20 cellular contexts compared by ENCODE assay signal in genomic region chr16:84326545-84326944, GRCh38. TPM values are rescaled to one million over a fixed set of nuclear protein-coding genes. Genes with fewer than 3 reads are reported as not detected.
A peak's percentile ranks its signal among the peaks of the same experiment; 100 is the strongest.
DNase-seq lines count a peak whose midpoint lies in the region; ATAC-seq and TF ChIP-seq lines count a peak whose summit lies in the region.
"Had no signal": no experiment of that assay in that cellular context is flagged by ENCODE, and none has a peak within 500 bp of the region (broad histone marks: within the 10 kb centered on the region; RNA-seq: fewer than 3 reads in every experiment).

No MANE protein-coding gene starts in this region.

- no peak overlapping the region for H3K27ac Mint-ChIP-seq in chondrocyte (ENCODE audit: unreplicated experiment)
- H3K27ac Mint-ChIP-seq: B cell; CD4-positive, alpha-beta T cell; CD8-positive, alpha-beta T cell had no signal

- intact Hi-C loops in posterior vena cava (cut with DNase I) (no loop called here), upper lobe of right lung (cut with DNase I) (no loop called here)

- H3K4me3 Mint-ChIP-seq in chondrocyte (ENCODE audit: unreplicated experiment): no peak overlapping the region
- H3K4me3 Mint-ChIP-seq: B cell; CD4-positive, alpha-beta T cell; CD8-positive, alpha-beta T cell had no signal

- no peak overlapping the region for H3K27ac ChIP-seq in upper lobe of right lung
- H3K27ac ChIP-seq: 22Rv1; A549; BLaER1 treated with 17β-estradiol and CSF1 and Interleukin-3, amounts not matched to agents 10 nM and 100 nM; C4-2B had no signal

- no peaks in the 10 kb centered on the region for H3K4me1 Mint-ChIP-seq in chondrocyte (ENCODE audit: low read depth)
- H3K4me1 Mint-ChIP-seq: B cell had no signal

- H3K27me3 Mint-ChIP-seq in chondrocyte (ENCODE audit: low read depth): peaks cover 8% of the 10 kb centered on the region

- no peaks in the 10 kb centered on the region for H3K9me3 Mint-ChIP-seq in chondrocyte (ENCODE audit: low read depth)
- H3K9me3 Mint-ChIP-seq: CD4-positive, alpha-beta T cell; CD8-positive, alpha-beta T cell had no signal

- no peaks in the 10 kb centered on the region for H3K4me1 ChIP-seq in upper lobe of right lung
- H3K4me1 ChIP-seq: A549, Caco-2 had no signal

- no peaks in the 10 kb centered on the region for H3K9me3 ChIP-seq in upper lobe of right lung
- H3K9me3 ChIP-seq: Caco-2 had no signal

- H3K27me3 ChIP-seq in H7 (ENCODE audit: control insufficient read depth, insufficient read depth, low read length): no peaks in the 10 kb centered on the region
- H3K27me3 ChIP-seq in upper lobe of right lung: no peaks in the 10 kb centered on the region
- H3K27me3 ChIP-seq: BLaER1 treated with 17β-estradiol and CSF1 and Interleukin-3, amounts not matched to agents 10 nM and 100 nM had no signal

- H3K36me3 Mint-ChIP-seq in chondrocyte (ENCODE audit: low read depth): no peaks in the 10 kb centered on the region
- H3K36me3 Mint-ChIP-seq: CD8-positive, alpha-beta T cell had no signal

- DNase-seq in H7 (peak; percentile 39), chondrocyte (ENCODE audit: low spot score) (peak; percentile 58), posterior vena cava (ENCODE audit: low spot score) (peak; percentile 44), upper lobe of right lung (peak; percentile 22), NCI-H2227 treated with DMSO at 0.1 percent for 48 hours (lab: John Stamatoyannopoulos, UW) (no peak)
- DNase-seq: AML-193; Caco-2; Calu3; CD4-positive, alpha-beta T cell; CD8-positive, alpha-beta T cell; DMS79 treated with DMSO at 0.1 percent for 48 hours had no signal

- H3K4me3 ChIP-seq in H7 (ENCODE audit: insufficient read depth, low read depth, low read length) (no peak overlapping the region), upper lobe of right lung (no peak overlapping the region)
- H3K4me3 ChIP-seq: A549; BLaER1 treated with 17β-estradiol and CSF1 and Interleukin-3, amounts not matched to agents 10 nM and 100 nM; GM12878 had no signal

- H3K36me3 ChIP-seq in H7 (replicated peaks; ENCODE audit: control insufficient read depth, insufficient read depth, low read length) (no peaks in the 10 kb centered on the region), upper lobe of right lung (no peaks in the 10 kb centered on the region)
- H3K36me3 ChIP-seq: BLaER1 treated with 17β-estradiol and CSF1 and Interleukin-3, amounts not matched to agents 10 nM and 100 nM had no signal

- TF ChIP-seq CTCF in chondrocyte (IDR thresholded peaks at IDR 0.05): no peak
- no peak for TF ChIP-seq CTCF in upper lobe of right lung (IDR thresholded peaks at IDR 0.05)

- ATAC-seq in upper lobe of right lung (no peak), GM18502 (IDR thresholded peaks at IDR 0.05; ENCODE audit: poor library complexity, unreplicated experiment) (no peak), GM18519 (IDR thresholded peaks at IDR 0.05; ENCODE audit: low FRiP score, unreplicated experiment) (no peak)
- ATAC-seq: A549; CD8-positive, alpha-beta T cell; GM12878 had no signal

RNA-seq across cellular contexts. Expression of gene WFDC1, which starts 31.9 kb away (rescaled TPM):
- 0.59 and 0.97 TPM in 2 replicates for total RNA-seq in H7 (2014; rRNA removed; shearing (Covaris generic))
- total RNA-seq in chondrocyte: 3.5 to 5.7 TPM (median 5.6 TPM) in 3 replicates
- 10 to 100 TPM; 48.7 to 93.6 TPM for total RNA-seq in posterior vena cava
- 26.0 TPM for total RNA-seq in upper lobe of right lung
- total RNA-seq: A172; B cell; Caco-2; Calu3; CD4-positive, alpha-beta T cell; CD8-positive, alpha-beta T cell; GM12878 had no signal

RNA-seq across cellular contexts. Expression of gene ATP2C2, which starts 41.8 kb away (rescaled TPM):
- 0.24 and 0.37 TPM in 2 replicates for total RNA-seq in H7 (2014; rRNA removed; shearing (Covaris generic))
- total RNA-seq in chondrocyte: not detected in 3 replicates
- total RNA-seq in posterior vena cava: under 1 TPM; 0.10 to 0.19 TPM
- 48.9 TPM for total RNA-seq in upper lobe of right lung
- total RNA-seq: A172; B cell; CD4-positive, alpha-beta T cell; CD8-positive, alpha-beta T cell; GM12878 had no signal

Comparison
In these comparisons a context has a peak if more than half of its experiments do, and no peak if none do; other contexts are left out.
1. RNA of gene ATP2C2, which starts 41.8 kb away (total RNA-seq): 48.9 TPM in upper lobe of right lung (single experiment); not detected in chondrocyte, 0.24 to 0.37 TPM in H7 and 0.10 to 0.19 TPM in posterior vena cava; every median in the first group is over 10 times any median in the second.